16 cellular contexts compared by ENCODE assay signal in the genomic region with DNA sequence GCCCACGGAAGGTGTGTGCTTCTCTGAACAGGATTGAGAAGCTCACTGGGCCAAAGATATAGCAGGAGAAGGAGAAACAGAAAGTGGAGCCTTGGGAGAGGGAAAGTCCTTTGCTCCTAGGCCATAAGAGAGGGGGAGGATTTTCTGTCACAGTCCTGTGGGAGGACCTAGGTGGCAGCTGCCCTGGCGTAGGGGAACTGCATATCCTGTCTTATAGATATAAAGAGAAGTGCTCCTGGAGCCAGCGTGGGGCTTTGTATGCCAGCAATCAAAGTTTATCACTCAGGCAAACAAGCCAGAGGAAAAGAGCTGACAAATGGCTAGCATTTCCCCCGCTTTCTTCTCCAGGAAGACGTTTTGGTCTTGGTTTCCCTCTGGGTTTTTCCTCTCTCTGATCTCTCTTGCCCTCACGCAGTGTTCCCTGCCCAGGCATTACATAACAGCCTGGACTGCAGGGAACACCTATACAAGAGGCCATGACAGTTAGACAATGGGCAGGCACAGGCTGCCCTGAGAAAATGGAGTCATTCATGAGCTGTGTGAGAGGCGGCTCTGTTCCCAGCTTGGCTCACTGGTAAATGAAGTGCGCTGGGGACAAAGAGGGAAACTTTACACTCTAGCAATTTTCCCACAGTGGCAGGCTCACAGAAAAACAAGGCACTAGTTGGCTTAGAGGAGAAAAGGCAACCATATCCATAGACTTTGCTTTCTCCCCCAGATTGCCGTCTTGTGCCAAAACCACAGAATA. TPM values are rescaled to one million over a fixed set of nuclear protein-coding genes. Genes with fewer than 3 reads are reported as not detected.
DNase-seq lines count a peak whose midpoint lies in the region; ATAC-seq, FAIRE-seq and TF ChIP-seq lines count a peak whose summit lies in the region.
"Had no signal": no experiment of that assay in that cellular context is flagged by ENCODE, and none has a peak within 500 bp of the region (broad histone marks: within the 10 kb centered on the region; RNA-seq: fewer than 3 reads in every experiment).

No MANE protein-coding gene starts in this region.

- intact Hi-C loops in Right ventricle myocardium superior (cut with DNase I) (no loop called here), cardiac septum (cut with DNase I) (no loop called here), aorta (cut with DNase I) (no loop called here), colonic mucosa (cut with DNase I) (no loop called here)

- H3K4me3 ChIP-seq in aorta (ENCODE audit: low read length in 2 of 2): no peak overlapping the region
- no peak overlapping the region for H3K4me3 ChIP-seq in colonic mucosa
- H3K4me3 ChIP-seq: SJSA1 had no signal

- 40 to 45% methylated on average over 9 of the region's 9 CpGs for WGBS in aorta, 2 donors

- H3K4me1 ChIP-seq in aorta (ENCODE audit: control insufficient read depth in 1 of 2, insufficient read depth in 2 of 2, low read length in 2 of 2) (no peaks in the 10 kb centered on the region), colonic mucosa (no peaks in the 10 kb centered on the region)
- H3K4me1 ChIP-seq: Caco-2, SJSA1 had no signal

- H3K9me3 Mint-ChIP-seq in endothelial cell (ENCODE audit: unreplicated experiment) (no peaks in the 10 kb centered on the region), neural crest cell (no peaks in the 10 kb centered on the region)

- H3K4me3 Mint-ChIP-seq in endothelial cell (ENCODE audit: unreplicated experiment) (no peak overlapping the region), neural crest cell (peak overlapping the region; percentile 10)

- no peak for TF ChIP-seq CTCF in endothelial cell (IDR thresholded peaks at IDR 0.05; ENCODE audit: unreplicated experiment)
- TF ChIP-seq CTCF in neural crest cell (conservative IDR thresholded peaks at IDR 0.05): no peak
- no peak for TF ChIP-seq CTCF in colonic mucosa (IDR thresholded peaks at IDR 0.05)
- TF ChIP-seq CTCF in D721Med (IDR thresholded peaks at IDR 0.05; ENCODE audit: insufficient read depth, missing control alignments): no peak

- no peak overlapping the region for H3K9ac ChIP-seq in colonic mucosa (ENCODE audit: low read depth in 2 of 2, low read length in 2 of 2)

- H3K4me1 Mint-ChIP-seq in endothelial cell (ENCODE audit: unreplicated experiment) (peaks cover 8% of the 10 kb centered on the region), neural crest cell (peaks cover 23% of the 10 kb centered on the region)

- H3K36me3 Mint-ChIP-seq in endothelial cell (ENCODE audit: low read depth, unreplicated experiment) (no peaks in the 10 kb centered on the region), neural crest cell (ENCODE audit: low read depth) (no peaks in the 10 kb centered on the region)

- ATAC-seq in Right ventricle myocardium superior (ENCODE audit: poor library complexity) (peak; percentile 45), aorta (ENCODE audit: low FRiP score) (peak; percentile 53)

- H3K9me3 ChIP-seq in aorta (ENCODE audit: control insufficient read depth, low read length) (no peaks in the 10 kb centered on the region), colonic mucosa (no peaks in the 10 kb centered on the region)
- H3K9me3 ChIP-seq: Caco-2, neutrophil, SJSA1 had no signal

- H3K27me3 Mint-ChIP-seq in endothelial cell (ENCODE audit: unreplicated experiment) (no peaks in the 10 kb centered on the region), neural crest cell (ENCODE audit: low read depth) (no peaks in the 10 kb centered on the region)

- H3K27ac Mint-ChIP-seq in endothelial cell (ENCODE audit: unreplicated experiment) (peak overlapping the region; percentile 75), neural crest cell (ENCODE audit: unreplicated experiment) (peak overlapping the region; percentile 99)

- no peak for FAIRE-seq in D721Med (lab: Jason Lieb, UNC)

- DNase-seq in Right ventricle myocardium superior (no peak), cardiac septum (ENCODE audit: low spot score) (no peak), endothelial cell (ENCODE audit: low spot score) (no peak), neural crest cell (ENCODE audit: low read depth, low spot score) (peak; percentile 14), aorta (no peak), colonic mucosa (no peak), D721Med (ENCODE audit: insufficient read length, low spot score) (no peak), HUDEP-2 (lab: John Stamatoyannopoulos, UW; ENCODE audit: unreplicated experiment in 76 of 76) (no peak)
- DNase-seq: Caco-2, glutamatergic neuron, KG1, WERI-Rb-1 had no signal

- H3K27me3 ChIP-seq in aorta (ENCODE audit: control insufficient read depth in 1 of 2, insufficient read depth in 2 of 2, low read length in 1 of 2): peaks cover 0 to 3% of the 10 kb centered on the region in 2 donors
- no peaks in the 10 kb centered on the region for H3K27me3 ChIP-seq in colonic mucosa
- H3K27me3 ChIP-seq: SJSA1 had no signal

- H3K36me3 ChIP-seq in aorta (ENCODE audit: control insufficient read depth in 1 of 2, insufficient read depth in 2 of 2, low read length in 1 of 2) (no peaks in the 10 kb centered on the region), colonic mucosa (no peaks in the 10 kb centered on the region)
- H3K36me3 ChIP-seq: neutrophil, SJSA1, WERI-Rb-1 had no signal

- H3K27ac ChIP-seq in aorta (ENCODE audit: low read depth in 1 of 2, low read length in 2 of 2): no peak overlapping the region
- H3K27ac ChIP-seq in colonic mucosa: no peak overlapping the region
- H3K27ac ChIP-seq: neutrophil, SJSA1, WERI-Rb-1 had no signal

RNA-seq across cellular contexts. Expression of a gene that starts 52.5 kb away (rescaled TPM):
- not detected for total RNA-seq in Right ventricle myocardium superior
- total RNA-seq in cardiac septum: not detected
- not detected for total RNA-seq in endothelial cell (ENCODE audit: unreplicated experiment)
- total RNA-seq in neural crest cell: 0.61 and 0.77 TPM in 2 replicates
- not detected for total RNA-seq in aorta
- polyA plus RNA-seq in aorta: not detected
- total RNA-seq in colonic mucosa: under 1 TPM in 1 of 2 donors, not detected in 1; 0.07 TPM
- total RNA-seq: A673, Caco-2, SJSA1 had no signal
- polyA plus RNA-seq: urinary bladder had no signal
